Comparison of ENCODE assay signal across 8 cellular contexts in the genomic region with DNA sequence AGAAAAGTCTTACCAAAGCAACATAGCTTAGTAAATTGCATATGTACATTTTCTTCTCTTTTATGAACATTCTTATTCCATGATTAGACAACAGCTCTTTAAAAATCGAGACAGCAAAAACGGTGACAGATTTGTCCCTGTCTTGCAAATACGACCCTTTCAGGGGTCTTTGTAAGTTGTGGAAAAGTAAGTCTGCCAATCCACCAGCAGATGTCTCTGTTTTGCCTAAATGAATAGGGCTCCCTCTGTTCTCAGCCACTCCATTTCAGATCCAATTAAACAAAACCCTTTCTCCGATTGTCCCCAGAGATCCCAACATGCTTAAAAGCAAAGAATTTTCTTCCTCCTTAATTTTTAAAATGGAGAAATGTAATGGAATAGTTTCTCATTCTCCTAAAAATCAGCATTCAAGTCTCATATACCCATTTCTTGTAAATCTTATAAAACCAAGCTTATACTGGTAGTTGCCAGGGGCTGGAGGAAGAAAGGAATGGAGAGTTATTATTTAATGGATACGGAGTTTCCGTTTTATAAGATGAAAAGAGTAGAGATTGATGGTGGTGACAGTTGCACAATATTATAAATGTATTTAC.
DNase-seq lines count a peak whose midpoint lies in the region; ATAC-seq, FAIRE-seq and TF ChIP-seq lines count a peak whose summit lies in the region.

No MANE protein-coding gene starts in this region.

- CTCF ChIA-PET in K562 (lab: Yijun Ruan, JAX; ENCODE audit: low intra/inter-chr PET ratio) = interaction anchor here (0.6 to 3.1 kb wide), 5 partner anchors 100 to 277 kb away, joined by 3 to 17 read pairs (median 10); no protein-coding TSS in a partner anchor

- no peaks in the 10 kb centered on the region for H3K9me1 ChIP-seq in K562 (ENCODE audit: control insufficient read depth, insufficient read depth, low read length)

- H3K36me3 ChIP-seq in DOHH2 (ENCODE audit: control insufficient read depth, low read length) = no peaks in the 10 kb centered on the region
- no peaks in the 10 kb centered on the region for H3K36me3 ChIP-seq in K562 (ENCODE audit: control insufficient read depth, insufficient read depth, low read length)

- intact Hi-C loops in K562 (cut with micrococcal nuclease) = loop anchor here (1.0 to 5.0 kb wide), 3 partner anchors 111 to 274 kb away; partner anchors contain the start of genes CBX3 and HNRNPA2B1

- in situ Hi-C loops in K562 (cut with MboI) = loop anchor here (5.0 to 25.0 kb wide), 5 partner anchors 91 to 1071 kb away; partner anchors contain the start of genes HOXA10, HOXA3, HOXA7 and HOXA9

- H3K9ac ChIP-seq in K562 (ENCODE audit: insufficient read depth in 1 of 2, low read depth in 2 of 2, low read length in 2 of 2) = no peak overlapping the region

- H4K20me1 ChIP-seq in DOHH2 (ENCODE audit: control insufficient read depth, insufficient read depth, low read depth, low read length) (no peaks in the 10 kb centered on the region), K562 (replicated peaks; ENCODE audit: control insufficient read depth, insufficient read depth, low read length) (no peaks in the 10 kb centered on the region)

- no peak overlapping the region for H3K27ac ChIP-seq in DOHH2 (ENCODE audit: low read depth, low read length)
- no peak overlapping the region for H3K27ac ChIP-seq in HL-60 (replicated peaks)
- no peak overlapping the region for H3K27ac ChIP-seq in K562 (ENCODE audit: extremely low read depth, low read depth, low read length)

- peak; percentile 82 to 88 for TF ChIP-seq RAD21 in K562 (CRISPR knock-in tag; conservative IDR thresholded peaks at IDR 0.05 in 1 of 2, IDR thresholded peaks at IDR 0.05 in 1 of 2)

- peaks cover 19% of the 10 kb centered on the region for H3K4me1 ChIP-seq in DOHH2 (ENCODE audit: control insufficient read depth, low read length)
- H3K4me1 ChIP-seq in K562 (replicated peaks in 1 of 2; ENCODE audit: control insufficient read depth in 2 of 2, insufficient read depth in 2 of 2, low read length in 2 of 2) = no peaks in the 10 kb centered on the region; a peak in 1 of 5 replicates

- TF ChIP-seq EP300 in K562 (IDR thresholded peaks at IDR 0.05; ENCODE audit: low read length) = no peak

- peak in 1 of 2 experiments; percentile 31 for DNase-seq in HL-60 (ENCODE audit: low read depth in 1 of 2, low spot score in 1 of 2)
- peak; percentile 83 for DNase-seq in NCI-H748 treated with DMSO at 0.1 percent for 48 hours (lab: John Stamatoyannopoulos, UW)
- DNase-seq in K562 (ENCODE audit: extremely low read depth in 1 of 4, low spot score in 3 of 4) = peak; percentile 28 to 61 (median 38)
- peak; percentile 77 for DNase-seq in iPS-NIHi7 (ENCODE audit: extremely low spot score)
- no peak for DNase-seq in stimulated activated naive CD8-positive, alpha-beta T cell treated with anti-CD3 and anti-CD28 coated beads, Interleukin-15, Interleukin-2, amounts not matched to agents 100 U/mL and 50 U/mL, for 24 hours
- DNase-seq in NK-92 (lab: John Stamatoyannopoulos, UW; ENCODE audit: unreplicated experiment) = no peak

- H2AFZ ChIP-seq in K562 (ENCODE audit: low read depth, low read length) = peak overlapping the region; percentile 3

- TF ChIP-seq CTCF in DOHH2 (IDR thresholded peaks at IDR 0.05; ENCODE audit: low read depth, low read length, poor library complexity, severe bottlenecking) (peak; percentile 92), HL-60 (IDR thresholded peaks at IDR 0.05; ENCODE audit: insufficient read depth, low read length) (peak; percentile 20), K562 (IDR thresholded peaks at IDR 0.05 in 2 of 3, conservative IDR thresholded peaks at IDR 0.05 in 1 of 3; ENCODE audit: insufficient read depth in 2 of 3, low read depth in 1 of 3, low read length in 3 of 3) (peak; percentile 63 to 74 (median 69))

- no TSS peak for BruUV-seq in K562 (replicated peaks; lab: Mats Ljungman, UMichigan)

- H3K4me3 ChIP-seq in DOHH2 (ENCODE audit: low read length) (no peak overlapping the region), HL-60 (replicated peaks; ENCODE audit: insufficient read depth, low read length) (no peak overlapping the region), K562 (no peak overlapping the region)

- peaks cover under 1% of the 10 kb centered on the region for H3F3A ChIP-seq in DOHH2 (ENCODE audit: control insufficient read depth, insufficient read depth)

- no peaks in the 10 kb centered on the region for H3K9me2 ChIP-seq in DOHH2 (replicated peaks; ENCODE audit: control insufficient read depth, low read length)

- H3K9me3 ChIP-seq in DOHH2 (ENCODE audit: control insufficient read depth, insufficient read depth, low read length) (no peaks in the 10 kb centered on the region), K562 (replicated peaks; ENCODE audit: control insufficient read depth, insufficient read depth, low read depth, low read length) (no peaks in the 10 kb centered on the region)

- no peak for TF ChIP-seq POLR2A in K562 (conservative IDR thresholded peaks at IDR 0.05)

- ATAC-seq in K562 (peak; percentile 86), GM21529 (IDR thresholded peaks at IDR 0.05; ENCODE audit: unreplicated experiment) (no peak)
- peak; percentile 70 for ATAC-seq in stimulated activated naive CD8-positive, alpha-beta T cell treated with anti-CD3 and anti-CD28 coated beads, Interleukin-15, Interleukin-2, amounts not matched to agents 100 U/mL and 50 U/mL, for 24 hours

- H3K4me2 ChIP-seq in DOHH2 (ENCODE audit: low read length) = peak overlapping the region; percentile 6
- no peak overlapping the region for H3K4me2 ChIP-seq in K562 (ENCODE audit: insufficient read depth, low read length)

- FAIRE-seq in K562 (lab: Jason Lieb, UNC) = peak; percentile 87

- no peaks in the 10 kb centered on the region for H3K79me2 ChIP-seq in DOHH2 (ENCODE audit: control insufficient read depth, low read length)
- no peaks in the 10 kb centered on the region for H3K79me2 ChIP-seq in K562 (ENCODE audit: control insufficient read depth, insufficient read depth, low read length)

- H3K27me3 ChIP-seq in DOHH2 (ENCODE audit: control insufficient read depth, low read length) = no peaks in the 10 kb centered on the region
- H3K27me3 ChIP-seq in HL-60 (ENCODE audit: insufficient read depth, poor library complexity, severe bottlenecking) = no peaks in the 10 kb centered on the region
- H3K27me3 ChIP-seq in K562 (ENCODE audit: control insufficient read depth in 2 of 2, insufficient read depth in 2 of 2, low read length in 2 of 2) = peaks cover 0 to 5% of the 10 kb centered on the region in 2 experiments; a peak in 1 of 5 replicates

- WGBS in K562 (ENCODE audit: insufficient coverage, low coverage, missing lambda C conversion rate) = 3% methylated on average over 6 of the region's 6 CpGs

- POLR2A ChIA-PET in K562 (lab: Yijun Ruan, JAX) = interaction anchor here (0.6 to 4.0 kb wide), 8 partner anchors 10 to 225 kb away, joined by 3 to 24 read pairs (median 4); partner anchors contain the start of gene HNRNPA2B1

TF ChIP-seq in K562, 482 proteins besides CTCF, POLR2A, EP300 and RAD21 (continues in another document):
- TF ChIP-seq ATF7 (IDR thresholded peaks at IDR 0.05) = no peak
- TF ChIP-seq TEAD2 (tag; IDR thresholded peaks at IDR 0.05) = no peak
- no peak for TF ChIP-seq CEBPG (CRISPR knock-in tag; IDR thresholded peaks at IDR 0.05)
- 0 out of 4 replicates have a peak, but pooled peaks of 1 of the 2 experiments have one; percentile 20 for TF ChIP-seq CEBPG (tag; conservative IDR thresholded peaks at IDR 0.05 in 1 of 2, IDR thresholded peaks at IDR 0.05 in 1 of 2)
- no peak for TF ChIP-seq POLR2AphosphoS5 (IDR thresholded peaks at IDR 0.05; ENCODE audit: control insufficient read depth, insufficient read depth, low read depth, low read length)
- peak in 1 of 2 experiments; percentile 27; a peak in 1 of 4 replicates for TF ChIP-seq MAZ (CRISPR knock-in tag; conservative IDR thresholded peaks at IDR 0.05 in 1 of 2, IDR thresholded peaks at IDR 0.05 in 1 of 2)
- TF ChIP-seq ZNF436 (CRISPR knock-in tag; IDR thresholded peaks at IDR 0.05) = no peak
- TF ChIP-seq RB1 (IDR thresholded peaks at IDR 0.05; ENCODE audit: low read depth) = no peak
- no peak for TF ChIP-seq PURB (CRISPR knock-in tag; IDR thresholded peaks at IDR 0.05; ENCODE audit: low read depth)
- TF ChIP-seq MBD1 (CRISPR knock-in tag; IDR thresholded peaks at IDR 0.05) = no peak
- TF ChIP-seq RFX5 (IDR thresholded peaks at IDR 0.05; ENCODE audit: low read depth, low read length) = no peak
- TF ChIP-seq BHLHE40 (IDR thresholded peaks at IDR 0.05; ENCODE audit: low read length) = no peak
- 0 out of 4 replicates have a peak, but pooled peaks of 1 of the 2 experiments have one; percentile 19 for TF ChIP-seq CSDE1 (IDR thresholded peaks at IDR 0.05)
- TF ChIP-seq NFE2 (IDR thresholded peaks at IDR 0.05; ENCODE audit: low read depth) = no peak
- TF ChIP-seq ZNF740 (CRISPR knock-in tag; IDR thresholded peaks at IDR 0.05) = no peak
- no peak for TF ChIP-seq ZNF740 (tag; IDR thresholded peaks at IDR 0.05)

Comparison
In these comparisons a context has a peak if more than half of its experiments do, and no peak if none do; other contexts are left out.
1. CTCF ChIP-seq: peak in every context shown above with its lines; median percentile 92 in DOHH2; 69 in K562; 20 in HL-60.
2. DNase-seq: peak in NCI-H748 treated with DMSO at 0.1 percent for 48 hours (single experiment), K562 (4 of 4) and iPS-NIHi7 (single experiment); none in stimulated activated naive CD8-positive, alpha-beta T cell treated with anti-CD3 and anti-CD28 coated beads, Interleukin-15, Interleukin-2, amounts not matched to agents 100 U/mL and 50 U/mL, for 24 hours (single experiment) and NK-92 (single experiment).